9 cellular contexts compared by ENCODE assay signal in the genomic region with DNA sequence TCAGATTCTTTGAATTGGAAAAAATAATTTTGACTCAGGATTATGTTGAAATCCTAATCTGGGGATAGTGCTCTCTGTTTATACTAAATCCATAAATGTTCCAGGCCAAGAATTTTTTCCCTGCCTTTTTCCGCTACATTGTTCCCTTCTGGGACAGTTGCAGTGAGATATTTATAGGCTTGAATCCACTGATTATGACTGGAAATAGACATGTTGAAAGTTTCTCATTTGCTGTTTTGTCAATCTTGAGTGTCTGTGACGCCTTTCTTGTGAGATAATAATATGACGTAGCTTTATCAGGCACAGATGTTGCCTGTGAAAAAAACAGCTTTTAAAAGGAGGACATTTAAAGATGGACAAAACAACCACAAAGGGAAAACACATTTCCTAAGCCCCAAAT.
DNase-seq lines count a peak whose midpoint lies in the region; ATAC-seq and TF ChIP-seq lines count a peak whose summit lies in the region.
"Had no signal": no experiment of that assay in that cellular context is flagged by ENCODE, and none has a peak within 500 bp of the region (broad histone marks: within the 10 kb centered on the region; RNA-seq: fewer than 3 reads in every experiment).

No MANE protein-coding gene starts in this region.

- H3K36me3 ChIP-seq in A673 (ENCODE audit: insufficient read depth, low read length, poor library complexity, severe bottlenecking), result peaks cover 55% of the 10 kb centered on the region
- peaks cover 16% of the 10 kb centered on the region for H3K36me3 ChIP-seq in Panc1 (ENCODE audit: control insufficient read depth, insufficient read depth, low read length)

- CTCF ChIA-PET in A673 (lab: Charles Lee) (no interaction called here), Panc1 (lab: Charles Lee) (no interaction called here)

- POLR2A ChIA-PET in A673 (lab: Charles Lee; ENCODE audit: low non-redundant PET) (no interaction called here), Panc1 (lab: Charles Lee) (no interaction called here)

- in situ Hi-C loops in Panc1 (cut with HindIII; ENCODE audit: low pct_unique_long_range_greater_than_20kb, low sequenced_read_pairs), result no loop called here

- peak overlapping the region; percentile 22 for H3K4me3 Mint-ChIP-seq in osteocyte (ENCODE audit: unreplicated experiment)
- no peak overlapping the region for H3K4me3 Mint-ChIP-seq in stimulated activated naive CD8-positive, alpha-beta T cell treated with anti-CD3 and anti-CD28 coated beads, Interleukin-15, amount 100 ng/mL, for 72 hours

- TF ChIP-seq CTCF in A673 (conservative IDR thresholded peaks at IDR 0.05; ENCODE audit: low read depth, low read length), result no peak
- TF ChIP-seq CTCF in Panc1 (IDR thresholded peaks at IDR 0.05), result no peak
- no peak for TF ChIP-seq CTCF in fibroblast of pulmonary artery (IDR thresholded peaks at IDR 0.05; ENCODE audit: low read length, missing control alignments)
- no peak for TF ChIP-seq CTCF in osteocyte (IDR thresholded peaks at IDR 0.05)

- DNase-seq in A673 (ENCODE audit: low spot score) (no peak), Panc1 (ENCODE audit: low read depth, low spot score) (no peak), fibroblast of pulmonary artery (ENCODE audit: low read depth) (peak; percentile 95), osteocyte (ENCODE audit: extremely low spot score, unreplicated experiment) (no peak), NCI-H1930 (lab: John Stamatoyannopoulos, UW) (no peak), NCI-H446 treated with DMSO at 0.1 percent for 48 hours (lab: John Stamatoyannopoulos, UW) (no peak)
- DNase-seq in stimulated activated naive CD8-positive, alpha-beta T cell treated with anti-CD3 and anti-CD28 coated beads, Interleukin-15, amount 100 ng/mL, for 72 hours, result no peak
- DNase-seq: amygdala had no signal

- H3K9me3 Mint-ChIP-seq in osteocyte (ENCODE audit: unreplicated experiment), result peaks cover 5% of the 10 kb centered on the region
- H3K9me3 Mint-ChIP-seq in stimulated activated naive CD8-positive, alpha-beta T cell treated with anti-CD3 and anti-CD28 coated beads, Interleukin-15, amount 100 ng/mL, for 72 hours, result peaks cover 6 to 11% of the 10 kb centered on the region in 2 donors

- H3K4me1 Mint-ChIP-seq in osteocyte (ENCODE audit: unreplicated experiment), result peaks cover 95% of the 10 kb centered on the region
- peaks cover 62% of the 10 kb centered on the region for H3K4me1 Mint-ChIP-seq in stimulated activated naive CD8-positive, alpha-beta T cell treated with anti-CD3 and anti-CD28 coated beads, Interleukin-15, amount 100 ng/mL, for 72 hours

- H3K27me3 ChIP-seq in A673 (replicated peaks; ENCODE audit: insufficient read depth, low read depth, low read length, poor library complexity), result no peaks in the 10 kb centered on the region
- H3K27me3 ChIP-seq in Panc1 (ENCODE audit: control insufficient read depth, insufficient read depth, low read length), result no peaks in the 10 kb centered on the region

- ATAC-seq in Panc1 (no peak), HG03354 (IDR thresholded peaks at IDR 0.05; ENCODE audit: poor library complexity, severe bottlenecking, unreplicated experiment) (no peak)
- ATAC-seq in stimulated activated naive CD8-positive, alpha-beta T cell treated with anti-CD3 and anti-CD28 coated beads, Interleukin-15, amount 100 ng/mL, for 72 hours, result no peak

- H3K4me3 ChIP-seq in A673 (ENCODE audit: low read depth, low read length, poor library complexity, severe bottlenecking) (no peak overlapping the region), Panc1 (ENCODE audit: low read depth in 2 of 2, low read length in 2 of 2) (no peak overlapping the region), fibroblast of pulmonary artery (replicated peaks; ENCODE audit: low read depth, low read length) (no peak overlapping the region)

- H3K4me1 ChIP-seq in A673 (ENCODE audit: insufficient read depth, low read length, poor library complexity, severe bottlenecking) (peaks cover 73% of the 10 kb centered on the region), Panc1 (ENCODE audit: control insufficient read depth, insufficient read depth, low read length) (peaks cover 11% of the 10 kb centered on the region; the same call in 1 of the 2 replicates)

- BruUV-seq in A673 (replicated peaks; lab: Mats Ljungman, UMichigan), result no TSS peak
- BruUV-seq in Panc1 (replicated peaks; lab: Mats Ljungman, UMichigan), result no TSS peak

- H3K36me3 Mint-ChIP-seq in osteocyte (ENCODE audit: unreplicated experiment), result peaks cover 82% of the 10 kb centered on the region

- intact Hi-C loops in A673 (cut with micrococcal nuclease; ENCODE audit: unreplicated experiment), result no loop called here
- intact Hi-C loops in Panc1 (cut with micrococcal nuclease; ENCODE audit: unreplicated experiment), result no loop called here

- H3K9me3 ChIP-seq in A673 (ENCODE audit: low read depth, low read length, poor library complexity, severe bottlenecking) (no peaks in the 10 kb centered on the region), Panc1 (ENCODE audit: control insufficient read depth, insufficient read depth, low read depth, low read length) (no peaks in the 10 kb centered on the region)

- peak overlapping the region; percentile 81 for H3K27ac Mint-ChIP-seq in osteocyte (ENCODE audit: unreplicated experiment)
- H3K27ac Mint-ChIP-seq in stimulated activated naive CD8-positive, alpha-beta T cell treated with anti-CD3 and anti-CD28 coated beads, Interleukin-15, amount 100 ng/mL, for 72 hours, result no peak overlapping the region

- H3K27ac ChIP-seq in A673 (ENCODE audit: low read depth, low read length, poor library complexity, severe bottlenecking), result peak overlapping the region; percentile 51
- H3K27ac ChIP-seq in Panc1 (ENCODE audit: low read length), result 0 out of 2 replicates have a peak overlapping the region, but pooled peaks have one; percentile 9

- H3K27me3 Mint-ChIP-seq in osteocyte (ENCODE audit: unreplicated experiment), result no peaks in the 10 kb centered on the region
- H3K27me3 Mint-ChIP-seq in stimulated activated naive CD8-positive, alpha-beta T cell treated with anti-CD3 and anti-CD28 coated beads, Interleukin-15, amount 100 ng/mL, for 72 hours, result no peaks in the 10 kb centered on the region
